Comparison of ENCODE assay signal across 8 cellular contexts in the genomic region with DNA sequence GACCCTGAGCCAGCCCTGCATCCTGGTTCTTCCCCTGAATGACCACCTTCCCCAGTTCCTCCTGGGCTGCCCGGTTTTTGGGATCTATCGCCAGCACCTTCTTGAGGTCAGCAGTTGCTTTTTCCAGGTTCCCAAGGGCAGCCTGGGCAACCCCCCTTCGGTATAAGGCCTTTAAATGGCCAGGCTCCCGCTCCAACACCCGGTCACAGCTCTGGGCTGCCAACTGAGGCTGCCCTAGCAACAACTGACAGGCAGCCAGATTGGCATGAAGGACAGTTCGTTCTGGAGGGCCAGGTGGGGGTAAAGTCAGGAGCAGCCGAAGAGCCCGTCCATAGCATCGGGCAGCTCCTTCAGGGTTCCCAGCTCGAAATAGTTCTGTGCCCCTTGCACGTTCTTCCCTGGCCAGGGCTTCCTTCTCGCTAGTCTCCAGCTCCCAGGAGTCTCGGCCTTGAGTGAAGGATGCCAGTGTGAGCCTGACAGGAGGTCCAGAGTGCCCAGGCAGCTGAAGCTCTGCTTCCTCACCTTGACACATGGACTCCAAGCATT. TPM values are rescaled to one million over a fixed set of nuclear protein-coding genes. Genes with fewer than 3 reads are reported as not detected.
DNase-seq lines count a peak whose midpoint lies in the region; ATAC-seq, FAIRE-seq and TF ChIP-seq lines count a peak whose summit lies in the region.

No MANE protein-coding gene starts in this region.

- 82% methylated on average over 13 of the region's 13 CpGs; no CpG with 5 or more reads in 1 of the 2 experiments for WGBS in H1 (ENCODE audit: extremely low coverage in 1 of 2, insufficient coverage in 1 of 2, insufficient read length in 1 of 2, insufficient replicate concordance in 2 of 2, low coverage in 1 of 2, low lambda C conversion rate in 2 of 2, missing lambda C conversion rate in 1 of 2), 2 experiments

- no peak overlapping the region for H4K5ac ChIP-seq in H1 (ENCODE audit: insufficient read length, low read depth, low read length)

- H4K91ac ChIP-seq in H1 (replicated peaks; ENCODE audit: insufficient read length, low read length), result no peak overlapping the region

- peaks cover 8% of the 10 kb centered on the region for H3K36me3 Mint-ChIP-seq in neural crest cell (ENCODE audit: low read depth)

- no peak overlapping the region for H3K18ac ChIP-seq in H1 (ENCODE audit: extremely low read depth, low read length)

- peaks cover 2% of the 10 kb centered on the region for H3K9me3 Mint-ChIP-seq in neural crest cell

- H3K14ac ChIP-seq in H1 (ENCODE audit: insufficient read length), result no peak overlapping the region

- no peaks in the 10 kb centered on the region for H3K27me3 ChIP-seq in BLaER1 treated with 17β-estradiol and CSF1 and Interleukin-3, amounts not matched to agents 10 nM and 100 nM
- H3K27me3 ChIP-seq in OCI-LY1 (ENCODE audit: insufficient read depth, low read length) (no peaks in the 10 kb centered on the region), H1 (replicated peaks in 1 of 4; ENCODE audit: control insufficient read depth in 3 of 4, extremely low read depth in 1 of 4, insufficient read depth in 3 of 4, low read length in 3 of 4) (no peaks in the 10 kb centered on the region)

- peaks cover 45% of the 10 kb centered on the region for H3K4me1 Mint-ChIP-seq in neural crest cell

- TF ChIP-seq EP300 in H1 (IDR thresholded peaks at IDR 0.05; ENCODE audit: borderline replicate concordance in 1 of 2, low read depth in 2 of 2, low read length in 2 of 2), result no peak

- FAIRE-seq in H1 (lab: Jason Lieb, UNC), result no peak

- no peak overlapping the region for H2AFZ ChIP-seq in OCI-LY1 (ENCODE audit: low read length)
- no peak overlapping the region for H2AFZ ChIP-seq in H1 (ENCODE audit: low read length)

- H3K27me3 Mint-ChIP-seq in neural crest cell (ENCODE audit: low read depth), result peaks cover 2% of the 10 kb centered on the region

- H3K4me3 Mint-ChIP-seq in neural crest cell, result peak overlapping the region; percentile 99

- POLR2A ChIA-PET in H1 (lab: Charles Lee; ENCODE audit: partially characterized antibody), result interaction anchor here (0.8 to 6.5 kb wide), 18 partner anchors 8 to 843 kb away, joined by 3 to 70 read pairs (median 6); a partner anchor contains a TSS

- H3K23me2 ChIP-seq in H1 (ENCODE audit: low read depth, low read length), result peaks cover 5% of the 10 kb centered on the region

- H3K4me2 ChIP-seq in BLaER1 treated with 17β-estradiol and CSF1 and Interleukin-3, amounts not matched to agents 10 nM and 100 nM, result peak overlapping the region; percentile 84 to 96 (median 90)
- H3K4me2 ChIP-seq in OCI-LY1 (ENCODE audit: low read length), result peak overlapping the region; percentile 89
- peak overlapping the region; percentile 82 to 91 for H3K4me2 ChIP-seq in H1 (ENCODE audit: insufficient read depth in 1 of 2, low read depth in 2 of 2, low read length in 2 of 2)

- peak overlapping the region; percentile 66 to 99 (median 95); a peak in 19 of 20 replicates for H3K4me3 ChIP-seq in BLaER1 treated with 17β-estradiol and CSF1 and Interleukin-3, amounts not matched to agents 10 nM and 100 nM
- H3K4me3 ChIP-seq in OCI-LY1 (ENCODE audit: low read depth, low read length, poor library complexity, severe bottlenecking) (peak overlapping the region; percentile 81), H1 (ENCODE audit: extremely low read depth in 1 of 4, insufficient read depth in 2 of 4, low read depth in 3 of 4, low read length in 4 of 4) (peak overlapping the region in 3 of 4 experiments; percentile 78 to 94 (median 87); a peak in 3 of 8 replicates)

- no peak overlapping the region for H3K23ac ChIP-seq in H1 (ENCODE audit: insufficient read length)

- 0 out of 2 replicates have a peak, but pooled peaks cover 4% of the 10 kb centered on the region for H3F3A ChIP-seq in OCI-LY1 (ENCODE audit: insufficient read depth, low read length)

- TF ChIP-seq RAD21 in H1 (IDR thresholded peaks at IDR 0.05 in 1 of 2, conservative IDR thresholded peaks at IDR 0.05 in 1 of 2; ENCODE audit: low read depth in 2 of 2, low read length in 2 of 2), result no peak

- H3K27ac ChIP-seq in BLaER1 treated with 17β-estradiol and CSF1 and Interleukin-3, amounts not matched to agents 10 nM and 100 nM, result peak overlapping the region in 10 of 11 experiments; percentile 33 to 93 (median 69); a peak in 18 of 22 replicates
- peak overlapping the region; percentile 56 for H3K27ac ChIP-seq in OCI-LY1 (ENCODE audit: low read depth, low read length, poor library complexity, severe bottlenecking)
- peak overlapping the region; percentile 65; the same call in 1 of the 2 replicates for H3K27ac ChIP-seq in H1 (ENCODE audit: low read depth, low read length)

- peaks cover 34 to 44% (median 38%) of the 10 kb centered on the region in 10 experiments for H3K4me1 ChIP-seq in BLaER1 treated with 17β-estradiol and CSF1 and Interleukin-3, amounts not matched to agents 10 nM and 100 nM
- H3K4me1 ChIP-seq in OCI-LY1 (ENCODE audit: insufficient read depth, low read length, severe bottlenecking) (peaks cover 30% of the 10 kb centered on the region), H1 (replicated peaks in 1 of 4; ENCODE audit: control insufficient read depth in 3 of 4, insufficient read depth in 4 of 4, low read length in 3 of 4) (peaks cover 3 to 19% (median 8%) of the 10 kb centered on the region in 4 experiments; a peak in 6 of 7 replicates)

- DNase-seq in H1 (ENCODE audit: low read depth in 1 of 2, low spot score in 2 of 2), result no peak
- no peak for DNase-seq in neural crest cell (ENCODE audit: low read depth, low spot score)
- DNase-seq in 8988T, result no peak
- DNase-seq in SHP77 (lab: John Stamatoyannopoulos, UW), result no peak

- H3K9ac ChIP-seq in BLaER1 treated with 17β-estradiol and CSF1 and Interleukin-3, amounts not matched to agents 10 nM and 100 nM, result peak overlapping the region; percentile 7 to 82 (median 78); a peak in 19 of 22 replicates
- H3K9ac ChIP-seq in OCI-LY1 (ENCODE audit: low read length) (peak overlapping the region; percentile 76), H1 (replicated peaks in 1 of 4; ENCODE audit: extremely low read depth in 1 of 4, low read depth in 3 of 4, low read length in 3 of 4) (peak overlapping the region in 1 of 4 experiments; percentile 21; a peak in 2 of 7 replicates)

- H2BK20ac ChIP-seq in H1 (ENCODE audit: low read length), result no peak overlapping the region

- H3K79me2 ChIP-seq in OCI-LY1 (ENCODE audit: insufficient read depth, low read length) (no peaks in the 10 kb centered on the region), H1 (ENCODE audit: control insufficient read depth in 1 of 2, insufficient read depth in 2 of 2, low read length in 2 of 2) (peaks cover 0 to 12% of the 10 kb centered on the region in 2 experiments; a peak in 1 of 4 replicates)

- peak overlapping the region; percentile 23; the same call in 1 of the 2 replicates for H4K8ac ChIP-seq in H1 (ENCODE audit: extremely low read depth, insufficient read depth, low read length)

- H2BK15ac ChIP-seq in H1 (ENCODE audit: low read length), result no peak overlapping the region

- H2AK5ac ChIP-seq in H1 (ENCODE audit: low read depth, low read length), result no peak overlapping the region

- H2BK5ac ChIP-seq in H1 (ENCODE audit: low read depth, low read length), result peak overlapping the region; percentile 16; the same call in 1 of the 2 replicates

- ATAC-seq in HG02973 (IDR thresholded peaks at IDR 0.05; ENCODE audit: unreplicated experiment), result no peak
- ATAC-seq in HG02763 (IDR thresholded peaks at IDR 0.05; ENCODE audit: unreplicated experiment), result no peak

- TF ChIP-seq CTCF in OCI-LY1 (IDR thresholded peaks at IDR 0.05; ENCODE audit: low read length) (no peak), H1 (IDR thresholded peaks at IDR 0.05; ENCODE audit: control extremely low read depth in 1 of 3, insufficient read depth in 1 of 3, low read depth in 1 of 3, low read length in 3 of 3) (no peak), neural crest cell (conservative IDR thresholded peaks at IDR 0.05) (no peak)

- H3K27ac Mint-ChIP-seq in neural crest cell (ENCODE audit: unreplicated experiment), result no peak overlapping the region

- H3K4ac ChIP-seq in H1 (replicated peaks; ENCODE audit: insufficient read length, low read depth, low read length), result no peak overlapping the region

- H2BK12ac ChIP-seq in H1 (ENCODE audit: low read depth, low read length), result 0 out of 2 replicates have a peak overlapping the region, but pooled peaks have one; percentile 50

- peaks cover 26 to 32% (median 30%) of the 10 kb centered on the region in 11 experiments for H3K36me3 ChIP-seq in BLaER1 treated with 17β-estradiol and CSF1 and Interleukin-3, amounts not matched to agents 10 nM and 100 nM
- H3K36me3 ChIP-seq in OCI-LY1 (ENCODE audit: insufficient read depth, low read length), result peaks cover 25% of the 10 kb centered on the region
- peaks cover 0 to 10% (median 4%) of the 10 kb centered on the region in 4 experiments; a peak in 4 of 8 replicates for H3K36me3 ChIP-seq in H1 (ENCODE audit: control insufficient read depth in 2 of 4, insufficient read depth in 4 of 4, low read length in 3 of 4)

- no peak for TF ChIP-seq POLR2A in H1 (IDR thresholded peaks at IDR 0.05; ENCODE audit: control extremely low read depth in 1 of 2, low read depth in 2 of 2, low read length in 2 of 2)

- no peak overlapping the region for H3K56ac ChIP-seq in H1 (replicated peaks; ENCODE audit: insufficient read length, low read depth, low read length)

- H2BK120ac ChIP-seq in H1 (replicated peaks; ENCODE audit: low read depth, low read length), result no peak overlapping the region

- peaks cover 0 to 8% (median under 1%) of the 10 kb centered on the region in 11 experiments; a peak in 7 of 22 replicates for H4K20me1 ChIP-seq in BLaER1 treated with 17β-estradiol and CSF1 and Interleukin-3, amounts not matched to agents 10 nM and 100 nM
- H4K20me1 ChIP-seq in OCI-LY1 (ENCODE audit: insufficient read depth, low read length) (no peaks in the 10 kb centered on the region), H1 (replicated peaks in 1 of 2; ENCODE audit: control insufficient read depth in 1 of 2, insufficient read depth in 2 of 2, low read length in 2 of 2) (no peaks in the 10 kb centered on the region)

- CTCF ChIA-PET in H1 (lab: Charles Lee; ENCODE audit: partially characterized antibody), result interaction anchor here (1.0 to 5.6 kb wide), 9 partner anchors 11 to 53 kb away, joined by 3 to 76 read pairs (median 5); a partner anchor contains a TSS

- H3K79me1 ChIP-seq in H1 (ENCODE audit: low read depth, low read length), result peaks cover 2% of the 10 kb centered on the region; the same call in 1 of the 2 replicates

- H3K9me3 ChIP-seq in BLaER1 treated with 17β-estradiol and CSF1 and Interleukin-3, amounts not matched to agents 10 nM and 100 nM (replicated peaks in 1 of 11), result no peaks in the 10 kb centered on the region
- H3K9me3 ChIP-seq in OCI-LY1 (ENCODE audit: low read length), result no peaks in the 10 kb centered on the region
- no peaks in the 10 kb centered on the region for H3K9me3 ChIP-seq in H1 (ENCODE audit: insufficient read depth in 2 of 2, low read depth in 1 of 2, low read length in 1 of 2)

- H3K9me2 ChIP-seq in OCI-LY1 (ENCODE audit: low read depth, low read length), result no peaks in the 10 kb centered on the region

RNA-seq across cellular contexts. Expression of a gene that starts 0.8 kb away (rescaled TPM):
- total RNA-seq in H1 (2021; fragmentation: NEBNext Ultra II Directional; extraction: Animal tissue kit (Norgen Biotek cat#: 25700)), result 36.2 and 38.1 TPM in 2 replicates
- polyA plus RNA-seq in H1 (2011; rRNA removed), result 42.2 and 66.3 TPM in 2 replicates
- polyA plus RNA-seq in H1 (2011; cell fraction: cytosol; rRNA removed), result 37.2 TPM
- 118 TPM for polyA plus RNA-seq in H1 (2011; cell fraction: nucleus; rRNA removed)
- polyA plus RNA-seq in H1 (2012, experiment 1 of 2), result 32.9 to 50.0 TPM (median 43.7 TPM) in 4 replicates
- polyA plus RNA-seq in H1 (2012, experiment 2 of 2), result 61.0 TPM
- polyA plus RNA-seq in H1 (2013, experiment 1 of 2), result 39.5 TPM
- polyA plus RNA-seq in H1 (2013, experiment 2 of 2), result 41.1 TPM
- polyA minus RNA-seq in H1 (2011; rRNA and poly(A)+ RNA removed), result 28.8 and 31.4 TPM in 2 replicates
- 20.3 TPM for polyA minus RNA-seq in H1 (2011; cell fraction: cytosol; rRNA and poly(A)+ RNA removed)
- 41.5 TPM for polyA minus RNA-seq in H1 (2011; cell fraction: nucleus; rRNA and poly(A)+ RNA removed)
- total RNA-seq in neural crest cell, result 83.6 and 87.1 TPM in 2 replicates

RNA-seq across cellular contexts. Expression of a gene that starts 1.3 kb away (rescaled TPM):
- 9.4 and 10.9 TPM in 2 replicates for total RNA-seq in H1 (2021; fragmentation: NEBNext Ultra II Directional; extraction: Animal tissue kit (Norgen Biotek cat#: 25700))
- polyA plus RNA-seq in H1 (2011; rRNA removed), result 5.4 and 5.8 TPM in 2 replicates
- 7.0 TPM for polyA plus RNA-seq in H1 (2011; cell fraction: cytosol; rRNA removed)
- polyA plus RNA-seq in H1 (2011; cell fraction: nucleus; rRNA removed), result 6.1 TPM
- 9.7 to 13.9 TPM (median 10.9 TPM) in 4 replicates for polyA plus RNA-seq in H1 (2012, experiment 1 of 2)
- polyA plus RNA-seq in H1 (2012, experiment 2 of 2), result 16.2 TPM
- polyA plus RNA-seq in H1 (2013, experiment 1 of 2), result 6.4 TPM
- polyA plus RNA-seq in H1 (2013, experiment 2 of 2), result 6.1 TPM
- 4.7 and 5.1 TPM in 2 replicates for polyA minus RNA-seq in H1 (2011; rRNA and poly(A)+ RNA removed)
- polyA minus RNA-seq in H1 (2011; cell fraction: cytosol; rRNA and poly(A)+ RNA removed), result 3.7 TPM
- polyA minus RNA-seq in H1 (2011; cell fraction: nucleus; rRNA and poly(A)+ RNA removed), result 4.1 TPM
- total RNA-seq in neural crest cell, result 12.4 and 13.0 TPM in 2 replicates

RNA-seq across cellular contexts. Expression of a gene that starts 19.7 kb away (rescaled TPM):
- total RNA-seq in H1 (2021; fragmentation: NEBNext Ultra II Directional; extraction: Animal tissue kit (Norgen Biotek cat#: 25700)), result 4.8 and 5.5 TPM in 2 replicates
- polyA plus RNA-seq in H1 (2011; rRNA removed), result 3.1 and 6.5 TPM in 2 replicates
- 3.8 TPM for polyA plus RNA-seq in H1 (2011; cell fraction: cytosol; rRNA removed)
- 19.4 TPM for polyA plus RNA-seq in H1 (2011; cell fraction: nucleus; rRNA removed)
- 2.7 to 5.3 TPM (median 4.8 TPM) in 4 replicates for polyA plus RNA-seq in H1 (2012, experiment 1 of 2)
- 2.0 TPM for polyA plus RNA-seq in H1 (2012, experiment 2 of 2)
- 2.0 TPM for polyA plus RNA-seq in H1 (2013, experiment 1 of 2)
- 2.4 TPM for polyA plus RNA-seq in H1 (2013, experiment 2 of 2)
- polyA minus RNA-seq in H1 (2011; rRNA and poly(A)+ RNA removed), result 2.6 and 3.6 TPM in 2 replicates
- 5.5 TPM for polyA minus RNA-seq in H1 (2011; cell fraction: cytosol; rRNA and poly(A)+ RNA removed)
- 7.9 TPM for polyA minus RNA-seq in H1 (2011; cell fraction: nucleus; rRNA and poly(A)+ RNA removed)
- total RNA-seq in neural crest cell, result 4.6 and 6.6 TPM in 2 replicates

RNA-seq across cellular contexts. Expression of a gene that starts 22.9 kb away (rescaled TPM):
- total RNA-seq in H1 (2021; fragmentation: NEBNext Ultra II Directional; extraction: Animal tissue kit (Norgen Biotek cat#: 25700)), result 2.8 TPM in 2 replicates
- 0.71 and 1.4 TPM in 2 replicates for polyA plus RNA-seq in H1 (2011; rRNA removed)
- polyA plus RNA-seq in H1 (2011; cell fraction: cytosol; rRNA removed), result 0.45 TPM
- polyA plus RNA-seq in H1 (2011; cell fraction: nucleus; rRNA removed), result 1.8 TPM
- 1.9 to 2.8 TPM (median 2.2 TPM) in 4 replicates for polyA plus RNA-seq in H1 (2012, experiment 1 of 2)
- polyA plus RNA-seq in H1 (2012, experiment 2 of 2), result 2.5 TPM
- polyA plus RNA-seq in H1 (2013, experiment 1 of 2), result 5.9 TPM
- 5.7 TPM for polyA plus RNA-seq in H1 (2013, experiment 2 of 2)
- 0.13 and 0.49 TPM in 2 replicates for polyA minus RNA-seq in H1 (2011; rRNA and poly(A)+ RNA removed)
- polyA minus RNA-seq in H1 (2011; cell fraction: cytosol; rRNA and poly(A)+ RNA removed), result 1.1 TPM
- 0.20 TPM for polyA minus RNA-seq in H1 (2011; cell fraction: nucleus; rRNA and poly(A)+ RNA removed)
- 3.1 and 4.1 TPM in 2 replicates for total RNA-seq in neural crest cell

RNA-seq across cellular contexts. Expression of a gene that starts 25.1 kb away (rescaled TPM):
- total RNA-seq in H1 (2021; fragmentation: NEBNext Ultra II Directional; extraction: Animal tissue kit (Norgen Biotek cat#: 25700)), result 24.1 and 27.9 TPM in 2 replicates
- 39.0 and 39.5 TPM in 2 replicates for polyA plus RNA-seq in H1 (2011; rRNA removed)
- polyA plus RNA-seq in H1 (2011; cell fraction: cytosol; rRNA removed), result 34.9 TPM
- 69.6 TPM for polyA plus RNA-seq in H1 (2011; cell fraction: nucleus; rRNA removed)
- polyA plus RNA-seq in H1 (2012, experiment 1 of 2), result 24.2 to 36.4 TPM (median 28.5 TPM) in 4 replicates
- 31.7 TPM for polyA plus RNA-seq in H1 (2012, experiment 2 of 2)
- 36.6 TPM for polyA plus RNA-seq in H1 (2013, experiment 1 of 2)
- polyA plus RNA-seq in H1 (2013, experiment 2 of 2), result 34.6 TPM
- polyA minus RNA-seq in H1 (2011; rRNA and poly(A)+ RNA removed), result 18.9 and 51.4 TPM in 2 replicates
- polyA minus RNA-seq in H1 (2011; cell fraction: cytosol; rRNA and poly(A)+ RNA removed), result 10.9 TPM
- 18.3 TPM for polyA minus RNA-seq in H1 (2011; cell fraction: nucleus; rRNA and poly(A)+ RNA removed)
- 60.9 and 62.3 TPM in 2 replicates for total RNA-seq in neural crest cell
